1 cellular context compared by ENCODE assay signal in the genomic region with DNA sequence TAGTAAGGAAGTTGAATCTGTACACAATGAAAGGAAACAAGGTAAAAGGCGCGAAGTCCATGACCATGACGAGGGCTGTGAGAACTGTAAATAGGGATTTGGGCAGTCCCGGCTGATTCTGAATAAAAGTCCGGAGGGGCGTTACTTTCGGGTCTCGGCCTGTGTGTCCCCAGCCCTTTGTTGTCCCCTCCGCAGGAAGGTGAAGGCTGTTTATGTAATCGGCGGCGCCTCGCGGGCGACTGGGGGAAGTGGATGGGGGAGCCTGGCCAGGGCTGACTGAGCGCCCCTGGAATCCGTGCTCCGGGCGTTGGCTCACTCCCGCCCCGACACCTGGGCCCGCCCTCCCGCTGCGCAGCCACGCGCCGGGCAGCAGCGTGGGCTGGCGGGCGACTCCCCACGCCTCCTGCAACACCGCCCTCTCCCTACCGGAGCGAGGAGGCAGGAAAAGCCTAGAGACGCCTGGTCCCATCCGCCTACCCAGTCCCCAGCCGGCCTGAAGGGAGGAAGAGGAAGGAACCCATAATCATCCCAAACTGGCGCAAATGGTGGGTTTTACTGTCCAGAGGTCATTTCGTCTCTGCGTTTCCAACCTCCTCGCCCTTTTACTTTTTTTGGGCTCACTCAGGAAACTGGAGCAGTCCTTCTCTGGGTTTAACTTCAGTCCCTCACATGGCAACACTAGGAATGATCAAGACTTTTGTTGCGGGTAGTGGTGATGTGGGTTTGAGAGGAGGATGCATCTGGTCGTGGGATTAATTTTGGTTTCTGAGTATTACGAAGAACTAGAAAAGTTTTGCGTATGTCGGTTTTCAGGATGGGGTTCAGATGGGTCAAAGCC.
TF ChIP-seq lines count a peak whose summit lies in the region.

No MANE protein-coding gene starts in this region.

TF ChIP-seq in HepG2, 621 proteins besides CTCF, POLR2A, EP300 and RAD21 (continued from another document and continues in another):
- TF ChIP-seq, protein P1, sequence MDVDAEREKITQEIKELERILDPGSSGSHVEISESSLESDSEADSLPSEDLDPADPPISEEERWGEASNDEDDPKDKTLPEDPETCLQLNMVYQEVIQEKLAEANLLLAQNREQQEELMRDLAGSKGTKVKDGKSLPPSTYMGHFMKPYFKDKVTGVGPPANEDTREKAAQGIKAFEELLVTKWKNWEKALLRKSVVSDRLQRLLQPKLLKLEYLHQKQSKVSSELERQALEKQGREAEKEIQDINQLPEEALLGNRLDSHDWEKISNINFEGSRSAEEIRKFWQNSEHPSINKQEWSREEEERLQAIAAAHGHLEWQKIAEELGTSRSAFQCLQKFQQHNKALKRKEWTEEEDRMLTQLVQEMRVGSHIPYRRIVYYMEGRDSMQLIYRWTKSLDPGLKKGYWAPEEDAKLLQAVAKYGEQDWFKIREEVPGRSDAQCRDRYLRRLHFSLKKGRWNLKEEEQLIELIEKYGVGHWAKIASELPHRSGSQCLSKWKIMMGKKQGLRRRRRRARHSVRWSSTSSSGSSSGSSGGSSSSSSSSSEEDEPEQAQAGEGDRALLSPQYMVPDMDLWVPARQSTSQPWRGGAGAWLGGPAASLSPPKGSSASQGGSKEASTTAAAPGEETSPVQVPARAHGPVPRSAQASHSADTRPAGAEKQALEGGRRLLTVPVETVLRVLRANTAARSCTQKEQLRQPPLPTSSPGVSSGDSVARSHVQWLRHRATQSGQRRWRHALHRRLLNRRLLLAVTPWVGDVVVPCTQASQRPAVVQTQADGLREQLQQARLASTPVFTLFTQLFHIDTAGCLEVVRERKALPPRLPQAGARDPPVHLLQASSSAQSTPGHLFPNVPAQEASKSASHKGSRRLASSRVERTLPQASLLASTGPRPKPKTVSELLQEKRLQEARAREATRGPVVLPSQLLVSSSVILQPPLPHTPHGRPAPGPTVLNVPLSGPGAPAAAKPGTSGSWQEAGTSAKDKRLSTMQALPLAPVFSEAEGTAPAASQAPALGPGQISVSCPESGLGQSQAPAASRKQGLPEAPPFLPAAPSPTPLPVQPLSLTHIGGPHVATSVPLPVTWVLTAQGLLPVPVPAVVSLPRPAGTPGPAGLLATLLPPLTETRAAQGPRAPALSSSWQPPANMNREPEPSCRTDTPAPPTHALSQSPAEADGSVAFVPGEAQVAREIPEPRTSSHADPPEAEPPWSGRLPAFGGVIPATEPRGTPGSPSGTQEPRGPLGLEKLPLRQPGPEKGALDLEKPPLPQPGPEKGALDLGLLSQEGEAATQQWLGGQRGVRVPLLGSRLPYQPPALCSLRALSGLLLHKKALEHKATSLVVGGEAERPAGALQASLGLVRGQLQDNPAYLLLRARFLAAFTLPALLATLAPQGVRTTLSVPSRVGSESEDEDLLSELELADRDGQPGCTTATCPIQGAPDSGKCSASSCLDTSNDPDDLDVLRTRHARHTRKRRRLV (CRISPR knock-in tag; IDR thresholded peaks at IDR 0.05): no peak
- no peak for TF ChIP-seq NFE2L1 (CRISPR knock-in tag; IDR thresholded peaks at IDR 0.05; ENCODE audit: borderline replicate concordance)
- TF ChIP-seq RARG (CRISPR knock-in tag; IDR thresholded peaks at IDR 0.05; ENCODE audit: low read depth): no peak
- TF ChIP-seq, protein P2, sequence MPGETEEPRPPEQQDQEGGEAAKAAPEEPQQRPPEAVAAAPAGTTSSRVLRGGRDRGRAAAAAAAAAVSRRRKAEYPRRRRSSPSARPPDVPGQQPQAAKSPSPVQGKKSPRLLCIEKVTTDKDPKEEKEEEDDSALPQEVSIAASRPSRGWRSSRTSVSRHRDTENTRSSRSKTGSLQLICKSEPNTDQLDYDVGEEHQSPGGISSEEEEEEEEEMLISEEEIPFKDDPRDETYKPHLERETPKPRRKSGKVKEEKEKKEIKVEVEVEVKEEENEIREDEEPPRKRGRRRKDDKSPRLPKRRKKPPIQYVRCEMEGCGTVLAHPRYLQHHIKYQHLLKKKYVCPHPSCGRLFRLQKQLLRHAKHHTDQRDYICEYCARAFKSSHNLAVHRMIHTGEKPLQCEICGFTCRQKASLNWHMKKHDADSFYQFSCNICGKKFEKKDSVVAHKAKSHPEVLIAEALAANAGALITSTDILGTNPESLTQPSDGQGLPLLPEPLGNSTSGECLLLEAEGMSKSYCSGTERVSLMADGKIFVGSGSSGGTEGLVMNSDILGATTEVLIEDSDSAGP (CRISPR knock-in tag; IDR thresholded peaks at IDR 0.05; ENCODE audit: borderline replicate concordance): peak; percentile 90
- TF ChIP-seq ZNF841 (CRISPR knock-in tag; IDR thresholded peaks at IDR 0.05; ENCODE audit: borderline replicate concordance): no peak
- peak; percentile 67; the same call in 1 of the 2 replicates for TF ChIP-seq KDM5A (IDR thresholded peaks at IDR 0.05; ENCODE audit: borderline replicate concordance, low read length)
- TF ChIP-seq, protein P3, sequence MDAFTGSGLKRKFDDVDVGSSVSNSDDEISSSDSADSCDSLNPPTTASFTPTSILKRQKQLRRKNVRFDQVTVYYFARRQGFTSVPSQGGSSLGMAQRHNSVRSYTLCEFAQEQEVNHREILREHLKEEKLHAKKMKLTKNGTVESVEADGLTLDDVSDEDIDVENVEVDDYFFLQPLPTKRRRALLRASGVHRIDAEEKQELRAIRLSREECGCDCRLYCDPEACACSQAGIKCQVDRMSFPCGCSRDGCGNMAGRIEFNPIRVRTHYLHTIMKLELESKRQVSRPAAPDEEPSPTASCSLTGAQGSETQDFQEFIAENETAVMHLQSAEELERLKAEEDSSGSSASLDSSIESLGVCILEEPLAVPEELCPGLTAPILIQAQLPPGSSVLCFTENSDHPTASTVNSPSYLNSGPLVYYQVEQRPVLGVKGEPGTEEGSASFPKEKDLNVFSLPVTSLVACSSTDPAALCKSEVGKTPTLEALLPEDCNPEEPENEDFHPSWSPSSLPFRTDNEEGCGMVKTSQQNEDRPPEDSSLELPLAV (CRISPR knock-in tag; conservative IDR thresholded peaks at IDR 0.05; ENCODE audit: low read depth): no peak
- no peak for TF ChIP-seq TAF15 (IDR thresholded peaks at IDR 0.05; ENCODE audit: low read depth, low read length, poor library complexity, severe bottlenecking)
- no peak for TF ChIP-seq TRIM24 (CRISPR knock-in tag; IDR thresholded peaks at IDR 0.05)
- TF ChIP-seq IRF2 (CRISPR knock-in tag; IDR thresholded peaks at IDR 0.05): peak; percentile 69; the same call in 1 of the 2 replicates
- TF ChIP-seq, protein P4, sequence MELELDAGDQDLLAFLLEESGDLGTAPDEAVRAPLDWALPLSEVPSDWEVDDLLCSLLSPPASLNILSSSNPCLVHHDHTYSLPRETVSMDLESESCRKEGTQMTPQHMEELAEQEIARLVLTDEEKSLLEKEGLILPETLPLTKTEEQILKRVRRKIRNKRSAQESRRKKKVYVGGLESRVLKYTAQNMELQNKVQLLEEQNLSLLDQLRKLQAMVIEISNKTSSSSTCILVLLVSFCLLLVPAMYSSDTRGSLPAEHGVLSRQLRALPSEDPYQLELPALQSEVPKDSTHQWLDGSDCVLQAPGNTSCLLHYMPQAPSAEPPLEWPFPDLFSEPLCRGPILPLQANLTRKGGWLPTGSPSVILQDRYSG (CRISPR knock-in tag; IDR thresholded peaks at IDR 0.05): 0 out of 2 replicates have a peak, but pooled peaks have one; percentile 13
- TF ChIP-seq, protein P5, sequence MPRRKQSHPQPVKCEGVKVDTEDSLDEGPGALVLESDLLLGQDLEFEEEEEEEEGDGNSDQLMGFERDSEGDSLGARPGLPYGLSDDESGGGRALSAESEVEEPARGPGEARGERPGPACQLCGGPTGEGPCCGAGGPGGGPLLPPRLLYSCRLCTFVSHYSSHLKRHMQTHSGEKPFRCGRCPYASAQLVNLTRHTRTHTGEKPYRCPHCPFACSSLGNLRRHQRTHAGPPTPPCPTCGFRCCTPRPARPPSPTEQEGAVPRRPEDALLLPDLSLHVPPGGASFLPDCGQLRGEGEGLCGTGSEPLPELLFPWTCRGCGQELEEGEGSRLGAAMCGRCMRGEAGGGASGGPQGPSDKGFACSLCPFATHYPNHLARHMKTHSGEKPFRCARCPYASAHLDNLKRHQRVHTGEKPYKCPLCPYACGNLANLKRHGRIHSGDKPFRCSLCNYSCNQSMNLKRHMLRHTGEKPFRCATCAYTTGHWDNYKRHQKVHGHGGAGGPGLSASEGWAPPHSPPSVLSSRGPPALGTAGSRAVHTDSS (CRISPR knock-in tag; conservative IDR thresholded peaks at IDR 0.05): no peak
- TF ChIP-seq, protein P6, sequence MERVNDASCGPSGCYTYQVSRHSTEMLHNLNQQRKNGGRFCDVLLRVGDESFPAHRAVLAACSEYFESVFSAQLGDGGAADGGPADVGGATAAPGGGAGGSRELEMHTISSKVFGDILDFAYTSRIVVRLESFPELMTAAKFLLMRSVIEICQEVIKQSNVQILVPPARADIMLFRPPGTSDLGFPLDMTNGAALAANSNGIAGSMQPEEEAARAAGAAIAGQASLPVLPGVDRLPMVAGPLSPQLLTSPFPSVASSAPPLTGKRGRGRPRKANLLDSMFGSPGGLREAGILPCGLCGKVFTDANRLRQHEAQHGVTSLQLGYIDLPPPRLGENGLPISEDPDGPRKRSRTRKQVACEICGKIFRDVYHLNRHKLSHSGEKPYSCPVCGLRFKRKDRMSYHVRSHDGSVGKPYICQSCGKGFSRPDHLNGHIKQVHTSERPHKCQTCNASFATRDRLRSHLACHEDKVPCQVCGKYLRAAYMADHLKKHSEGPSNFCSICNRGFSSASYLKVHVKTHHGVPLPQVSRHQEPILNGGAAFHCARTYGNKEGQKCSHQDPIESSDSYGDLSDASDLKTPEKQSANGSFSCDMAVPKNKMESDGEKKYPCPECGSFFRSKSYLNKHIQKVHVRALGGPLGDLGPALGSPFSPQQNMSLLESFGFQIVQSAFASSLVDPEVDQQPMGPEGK (CRISPR knock-in tag; IDR thresholded peaks at IDR 0.05): peak; percentile 84
- TF ChIP-seq, protein P7, sequence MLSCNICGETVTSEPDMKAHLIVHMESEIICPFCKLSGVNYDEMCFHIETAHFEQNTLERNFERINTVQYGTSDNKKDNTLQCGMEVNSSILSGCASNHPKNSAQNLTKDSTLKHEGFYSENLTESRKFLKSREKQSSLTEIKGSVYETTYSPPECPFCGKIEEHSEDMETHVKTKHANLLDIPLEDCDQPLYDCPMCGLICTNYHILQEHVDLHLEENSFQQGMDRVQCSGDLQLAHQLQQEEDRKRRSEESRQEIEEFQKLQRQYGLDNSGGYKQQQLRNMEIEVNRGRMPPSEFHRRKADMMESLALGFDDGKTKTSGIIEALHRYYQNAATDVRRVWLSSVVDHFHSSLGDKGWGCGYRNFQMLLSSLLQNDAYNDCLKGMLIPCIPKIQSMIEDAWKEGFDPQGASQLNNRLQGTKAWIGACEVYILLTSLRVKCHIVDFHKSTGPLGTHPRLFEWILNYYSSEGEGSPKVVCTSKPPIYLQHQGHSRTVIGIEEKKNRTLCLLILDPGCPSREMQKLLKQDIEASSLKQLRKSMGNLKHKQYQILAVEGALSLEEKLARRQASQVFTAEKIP (CRISPR knock-in tag; IDR thresholded peaks at IDR 0.05; ENCODE audit: borderline replicate concordance): no peak
- peak; percentile 40 for TF ChIP-seq XRCC5 (optimal IDR thresholded peaks at IDR 0.05; ENCODE audit: low read length)
- peak; percentile 65; the same call in 1 of the 2 replicates for TF ChIP-seq ZNF891 (CRISPR knock-in tag; IDR thresholded peaks at IDR 0.05)
- TF ChIP-seq ZNF552 (CRISPR knock-in tag; IDR thresholded peaks at IDR 0.05; ENCODE audit: borderline replicate concordance): no peak
- TF ChIP-seq MIXL1 (CRISPR knock-in tag; IDR thresholded peaks at IDR 0.05): peak; percentile 75
- peak; percentile 71 for TF ChIP-seq KDM6A (CRISPR knock-in tag; IDR thresholded peaks at IDR 0.05; ENCODE audit: low read depth)
- no peak for TF ChIP-seq MED8 (CRISPR knock-in tag; IDR thresholded peaks at IDR 0.05; ENCODE audit: insufficient replicate concordance)
- TF ChIP-seq, protein P8, sequence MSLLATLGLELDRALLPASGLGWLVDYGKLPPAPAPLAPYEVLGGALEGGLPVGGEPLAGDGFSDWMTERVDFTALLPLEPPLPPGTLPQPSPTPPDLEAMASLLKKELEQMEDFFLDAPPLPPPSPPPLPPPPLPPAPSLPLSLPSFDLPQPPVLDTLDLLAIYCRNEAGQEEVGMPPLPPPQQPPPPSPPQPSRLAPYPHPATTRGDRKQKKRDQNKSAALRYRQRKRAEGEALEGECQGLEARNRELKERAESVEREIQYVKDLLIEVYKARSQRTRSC (CRISPR knock-in tag; IDR thresholded peaks at IDR 0.05; ENCODE audit: low read depth): no peak
- TF ChIP-seq MTF1 (CRISPR knock-in tag; IDR thresholded peaks at IDR 0.05): no peak
- no peak for TF ChIP-seq HNRNPL (IDR thresholded peaks at IDR 0.05; ENCODE audit: low read depth, low read length)
- TF ChIP-seq ZSCAN21 (CRISPR knock-in tag; IDR thresholded peaks at IDR 0.05; ENCODE audit: borderline replicate concordance): no peak; the same call in 1 of the 2 replicates
- TF ChIP-seq, protein P9, sequence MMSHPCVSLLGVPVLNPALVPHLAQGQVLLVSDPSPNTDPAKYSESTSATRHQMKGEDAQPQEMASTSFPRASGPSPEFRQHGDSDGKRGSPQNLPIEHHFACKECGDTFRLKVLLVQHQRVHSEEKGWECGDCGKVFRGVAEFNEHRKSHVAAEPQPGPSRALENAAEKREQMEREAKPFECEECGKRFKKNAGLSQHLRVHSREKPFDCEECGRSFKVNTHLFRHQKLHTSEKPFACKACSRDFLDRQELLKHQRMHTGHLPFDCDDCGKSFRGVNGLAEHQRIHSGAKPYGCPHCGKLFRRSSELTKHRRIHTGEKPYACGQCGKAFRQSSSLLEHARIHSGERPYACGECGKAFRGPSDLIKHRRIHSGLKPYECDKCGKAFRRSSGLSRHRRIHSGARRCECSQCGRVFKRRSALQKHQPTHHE (CRISPR knock-in tag; IDR thresholded peaks at IDR 0.05; ENCODE audit: borderline replicate concordance): peak; percentile 59; the same call in 1 of the 2 replicates
- peak; percentile 51; the same call in 1 of the 2 replicates for TF ChIP-seq SOX13 (IDR thresholded peaks at IDR 0.05)
- TF ChIP-seq SOX13 (CRISPR knock-in tag; conservative IDR thresholded peaks at IDR 0.05 in 1 of 2, IDR thresholded peaks at IDR 0.05 in 1 of 2): peak in 1 of 2 experiments; percentile 82; a peak in 2 of 4 replicates
- no peak for TF ChIP-seq ZNF562 (CRISPR knock-in tag; IDR thresholded peaks at IDR 0.05; ENCODE audit: borderline replicate concordance)
- TF ChIP-seq RELA (CRISPR knock-in tag; IDR thresholded peaks at IDR 0.05): peak; percentile 24; the same call in 1 of the 2 replicates
- TF ChIP-seq, protein P10, sequence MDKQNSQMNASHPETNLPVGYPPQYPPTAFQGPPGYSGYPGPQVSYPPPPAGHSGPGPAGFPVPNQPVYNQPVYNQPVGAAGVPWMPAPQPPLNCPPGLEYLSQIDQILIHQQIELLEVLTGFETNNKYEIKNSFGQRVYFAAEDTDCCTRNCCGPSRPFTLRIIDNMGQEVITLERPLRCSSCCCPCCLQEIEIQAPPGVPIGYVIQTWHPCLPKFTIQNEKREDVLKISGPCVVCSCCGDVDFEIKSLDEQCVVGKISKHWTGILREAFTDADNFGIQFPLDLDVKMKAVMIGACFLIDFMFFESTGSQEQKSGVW (CRISPR knock-in tag; IDR thresholded peaks at IDR 0.05; ENCODE audit: borderline replicate concordance): no peak
- TF ChIP-seq ZNF296 (CRISPR knock-in tag; conservative IDR thresholded peaks at IDR 0.05): no peak
- no peak for TF ChIP-seq HDAC6 (IDR thresholded peaks at IDR 0.05; ENCODE audit: low read depth, low read length)
- TF ChIP-seq CBX5 (CRISPR knock-in tag; IDR thresholded peaks at IDR 0.05; ENCODE audit: borderline replicate concordance): no peak; the same call in 1 of the 2 replicates
- TF ChIP-seq ATAD3A (CRISPR knock-in tag; IDR thresholded peaks at IDR 0.05): no peak; the same call in 1 of the 2 replicates
- TF ChIP-seq DNMT1 (CRISPR knock-in tag; IDR thresholded peaks at IDR 0.05): peak; percentile 78; the same call in 1 of the 2 replicates
- no peak for TF ChIP-seq ZNF326 (CRISPR knock-in tag; IDR thresholded peaks at IDR 0.05; ENCODE audit: borderline replicate concordance)
